ENCODE assay signal across 17 cellular contexts in the genomic region with DNA sequence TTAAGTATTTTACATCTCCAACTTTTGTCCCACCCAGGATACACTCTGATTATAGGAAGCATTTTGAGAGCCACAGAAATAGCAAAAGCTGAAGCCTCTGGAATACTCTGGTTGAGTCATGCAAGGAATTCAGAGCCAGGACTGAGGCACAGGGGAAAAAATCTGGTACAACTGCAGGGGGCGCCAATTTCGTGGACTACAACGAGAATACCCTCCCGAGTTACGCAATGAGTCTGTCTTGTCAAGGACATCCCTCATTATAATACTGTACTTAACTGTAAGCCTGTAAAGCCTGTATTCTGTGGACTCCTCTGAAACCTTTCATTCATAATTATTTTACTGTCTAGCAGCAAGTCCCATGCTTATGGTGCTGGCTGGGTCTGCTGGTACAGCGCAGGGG. TPM values are rescaled to one million over a fixed set of nuclear protein-coding genes. Genes with fewer than 3 reads are reported as not detected.
DNase-seq lines count a peak whose midpoint lies in the region; ATAC-seq and TF ChIP-seq lines count a peak whose summit lies in the region.
"Had no signal": no experiment of that assay in that cellular context is flagged by ENCODE, and none has a peak within 500 bp of the region (broad histone marks: within the 10 kb centered on the region; RNA-seq: fewer than 3 reads in every experiment).

No MANE protein-coding gene starts in this region.

- H2BK15ac ChIP-seq in H9 (ENCODE audit: low read depth, low read length): no peak overlapping the region

- H3K23me2 ChIP-seq in H9 (ENCODE audit: insufficient read length, low read depth, low read length, poor library complexity, severe bottlenecking): no peaks in the 10 kb centered on the region

- no peak overlapping the region for H2AK5ac ChIP-seq in H9 (ENCODE audit: insufficient read length, low read length)

- WGBS in H9 (ENCODE audit: extremely low coverage, insufficient read length, low lambda C conversion rate): no CpG with 5 or more reads among the region's 6 CpGs

- no peak overlapping the region for H3K56ac ChIP-seq in H9 (ENCODE audit: insufficient read length, low read depth, low read length)

- H3K9ac ChIP-seq in H9 (ENCODE audit: extremely low read depth, insufficient read length, low read length): no peak overlapping the region

- H3K27me3 ChIP-seq in H9 (ENCODE audit: insufficient read depth, low read length) (peaks cover 46% of the 10 kb centered on the region; the same call in 1 of the 2 replicates), osteoblast (ENCODE audit: insufficient read depth, low read length) (peaks cover 58% of the 10 kb centered on the region)
- H3K27me3 ChIP-seq: testis had no signal

- no peak overlapping the region for H3K18ac ChIP-seq in H9 (ENCODE audit: insufficient read length, low read depth, low read length)

- H3K9me3 Mint-ChIP-seq in H9: peaks cover 4 to 24% of the 10 kb centered on the region in 2 experiments; a peak in 3 of 5 replicates
- H3K9me3 Mint-ChIP-seq: CD4-positive, alpha-beta memory T cell had no signal

- no peak overlapping the region for H2BK5ac ChIP-seq in H9 (ENCODE audit: insufficient read length, low read length)

- no peak overlapping the region for H2BK12ac ChIP-seq in H9 (ENCODE audit: insufficient read length, low read depth, low read length)

- CTCF ChIA-PET in OCI-LY7 (lab: Charles Lee; ENCODE audit: unreplicated experiment): no interaction called here

- H4K8ac ChIP-seq in H9 (replicated peaks; ENCODE audit: insufficient read length, low read depth, low read length): no peak overlapping the region

- no peak overlapping the region for H3K4me3 ChIP-seq in OCI-LY7 (ENCODE audit: low read depth, low read length, poor library complexity, severe bottlenecking)
- H3K4me3 ChIP-seq in osteoblast (ENCODE audit: insufficient read depth, low read length): no peak overlapping the region
- H3K4me3 ChIP-seq: testis had no signal

- H3K36me3 ChIP-seq in OCI-LY7 (ENCODE audit: insufficient read depth, low read length) (no peaks in the 10 kb centered on the region), osteoblast (ENCODE audit: insufficient read depth, low read length) (no peaks in the 10 kb centered on the region)
- H3K36me3 ChIP-seq: WERI-Rb-1 had no signal

- H3K79me1 ChIP-seq in H9 (ENCODE audit: insufficient read depth, low read depth, low read length, poor library complexity, severe bottlenecking): no peaks in the 10 kb centered on the region

- no peak overlapping the region for H3K27ac ChIP-seq in H9 (ENCODE audit: insufficient read length, low read depth, low read length)
- no peak overlapping the region for H3K27ac ChIP-seq in OCI-LY7 (ENCODE audit: low read depth, low read length, poor library complexity, severe bottlenecking)
- H3K27ac ChIP-seq in osteoblast (ENCODE audit: low read depth, low read length): no peak overlapping the region
- H3K27ac ChIP-seq: testis, WERI-Rb-1 had no signal

- ATAC-seq in HG02884 (IDR thresholded peaks at IDR 0.05; ENCODE audit: unreplicated experiment) (no peak), GM19351 (IDR thresholded peaks at IDR 0.05; ENCODE audit: unreplicated experiment) (no peak)

- H3K4me1 ChIP-seq in H9 (ENCODE audit: insufficient read depth, low read length) (peaks cover 11% of the 10 kb centered on the region), OCI-LY7 (ENCODE audit: insufficient read depth, low read length, poor library complexity, severe bottlenecking) (no peaks in the 10 kb centered on the region), osteoblast (ENCODE audit: insufficient read depth, low read length) (no peaks in the 10 kb centered on the region)
- H3K4me1 ChIP-seq: testis had no signal

- H3K14ac ChIP-seq in H9 (ENCODE audit: insufficient read depth, low read length): no peak overlapping the region

- BruUV-seq in OCI-LY7 (replicated peaks; lab: Mats Ljungman, UMichigan): no TSS peak

- H3K23ac ChIP-seq in H9 (ENCODE audit: insufficient read length, low read depth, low read length): no peak overlapping the region

- H3K4me2 ChIP-seq in H9 (ENCODE audit: insufficient read depth, insufficient read length, low read length): no peak overlapping the region
- no peak overlapping the region for H3K4me2 ChIP-seq in OCI-LY7 (ENCODE audit: low read length)
- H3K4me2 ChIP-seq in osteoblast (ENCODE audit: insufficient read depth, low read length): no peak overlapping the region

- peaks cover 0 to 2% (median 0%) of the 10 kb centered on the region in 3 experiments; a peak in 1 of 7 replicates for H3K36me3 Mint-ChIP-seq in H9 (ENCODE audit: insufficient read depth in 1 of 3, low read depth in 3 of 3)
- H3K36me3 Mint-ChIP-seq: CD4-positive, alpha-beta memory T cell had no signal

- DNase-seq in H9 (no peak), OCI-LY7 (ENCODE audit: low spot score) (no peak), erythroblast (lab: John Stamatoyannopoulos, UW) (peak; percentile 20 to 34), osteoblast (ENCODE audit: insufficient read length, low spot score, missing footprints) (no peak), NCI-H2107 (lab: John Stamatoyannopoulos, UW) (no peak)
- DNase-seq: activated naive CD4-positive, alpha-beta T cell; CD4-positive, alpha-beta memory T cell; central memory CD4-positive, alpha-beta T cell; kidney; NCI-H1417 treated with DMSO at 0.1 percent for 48 hours; SW 1271; testis; WERI-Rb-1 had no signal

- no peak for TF ChIP-seq POLR2A in erythroblast (IDR thresholded peaks at IDR 0.05; ENCODE audit: low read length)

- H3K27ac Mint-ChIP-seq in H9: no peak overlapping the region
- H3K27ac Mint-ChIP-seq: CD4-positive, alpha-beta memory T cell had no signal

- intact Hi-C loops in OCI-LY7 (cut with micrococcal nuclease; ENCODE audit: unreplicated experiment): no loop called here

- H3K9me3 ChIP-seq in H9 (ENCODE audit: control insufficient read depth, low read depth, low read length): no peaks in the 10 kb centered on the region
- no peaks in the 10 kb centered on the region for H3K9me3 ChIP-seq in OCI-LY7 (ENCODE audit: low read length)
- H3K9me3 ChIP-seq in osteoblast (ENCODE audit: low read depth, low read length): no peaks in the 10 kb centered on the region
- H3K9me3 ChIP-seq: testis had no signal

- no peak overlapping the region for H4K5ac ChIP-seq in H9 (ENCODE audit: insufficient read length, low read depth, low read length)

- H2BK120ac ChIP-seq in H9 (ENCODE audit: low read depth, low read length, poor library complexity, severe bottlenecking): no peak overlapping the region

- H4K20me1 ChIP-seq in H9 (ENCODE audit: control insufficient read depth, insufficient read depth, insufficient read length) (no peaks in the 10 kb centered on the region), OCI-LY7 (ENCODE audit: insufficient read depth, low read length) (no peaks in the 10 kb centered on the region), osteoblast (ENCODE audit: insufficient read depth, low read length) (no peaks in the 10 kb centered on the region)

- H3K9me2 ChIP-seq in OCI-LY7 (ENCODE audit: insufficient read depth, low read length): no peaks in the 10 kb centered on the region

- no peak overlapping the region for H3K4me3 Mint-ChIP-seq in H9
- H3K4me3 Mint-ChIP-seq: CD4-positive, alpha-beta memory T cell had no signal

- peaks cover 37 to 45% of the 10 kb centered on the region in 2 experiments for H3K4me1 Mint-ChIP-seq in H9

- peaks cover 100% of the 10 kb centered on the region for H3K27me3 Mint-ChIP-seq in H9 (ENCODE audit: low read depth)

- TF ChIP-seq CTCF in H9 (conservative IDR thresholded peaks at IDR 0.05) (peak; percentile 51; the same call in 2 of the 3 replicates), OCI-LY7 (conservative IDR thresholded peaks at IDR 0.05; ENCODE audit: low read length) (peak; percentile 53; the same call in 1 of the 2 replicates), osteoblast (IDR thresholded peaks at IDR 0.05; ENCODE audit: extremely low read depth, low read depth, low read length) (peak; percentile 32)

- POLR2A ChIA-PET in OCI-LY7 (lab: Charles Lee): no interaction called here

- no peaks in the 10 kb centered on the region for H3K79me2 ChIP-seq in H9 (ENCODE audit: insufficient read depth, low read length)
- H3K79me2 ChIP-seq in OCI-LY7 (ENCODE audit: insufficient read depth, low read depth, low read length): no peaks in the 10 kb centered on the region
- H3K79me2 ChIP-seq in osteoblast (ENCODE audit: insufficient read depth, low read length): no peaks in the 10 kb centered on the region

- no peak overlapping the region for H4K91ac ChIP-seq in H9 (ENCODE audit: insufficient read length, low read depth, low read length)

- H2BK20ac ChIP-seq in H9 (ENCODE audit: low read depth, low read length, poor library complexity, severe bottlenecking): no peak overlapping the region

- H2AFZ ChIP-seq in H9 (ENCODE audit: low read length): no peak overlapping the region
- H2AFZ ChIP-seq in OCI-LY7 (ENCODE audit: low read length): no peak overlapping the region
- no peak overlapping the region for H2AFZ ChIP-seq in osteoblast (ENCODE audit: low read length)

- no peak overlapping the region for H3K4ac ChIP-seq in H9 (ENCODE audit: low read depth, low read length)

- H3T11ph ChIP-seq in H9 (ENCODE audit: low read length): no peak overlapping the region

RNA-seq across cellular contexts. Expression of a gene that starts 7.8 kb away (rescaled TPM):
- not detected in 2 replicates for total RNA-seq in H9 (2021)
- not detected in 2 replicates for total RNA-seq in OCI-LY7 (2014; rRNA removed; shearing (Covaris generic))
- total RNA-seq in OCI-LY7 (2022): not detected in 2 replicates
- not detected in 2 replicates for total RNA-seq in osteoblast
- total RNA-seq: activated CD8-positive, alpha-beta memory T cell treated with anti-CD3 and anti-CD28 coated beads for 36 hours; CD4-positive, alpha-beta memory T cell; kidney; NCI-H460 had no signal

RNA-seq across cellular contexts. Expression of a gene that starts 21.9 kb away (rescaled TPM):
- total RNA-seq in H9 (2021) (not detected in 2 replicates), OCI-LY7 (2022) (not detected in 2 replicates), osteoblast (2.1 and 3.3 TPM in 2 replicates)
- not detected in 2 replicates for total RNA-seq in OCI-LY7 (2014; rRNA removed; shearing (Covaris generic))
- total RNA-seq: NCI-H460 had no signal

RNA-seq across cellular contexts. Expression of a gene that starts 55.2 kb away (rescaled TPM):
- total RNA-seq in H9 (2021) (not detected in 2 replicates), OCI-LY7 (2022) (8.9 and 9.2 TPM in 2 replicates), osteoblast (0.29 and 0.36 TPM in 2 replicates)
- total RNA-seq in OCI-LY7 (2014; rRNA removed; shearing (Covaris generic)): 7.2 and 7.4 TPM in 2 replicates

Comparison
In these comparisons a context has a peak if more than half of its experiments do, and no peak if none do; other contexts are left out.
1. DNase-seq: peak in erythroblast (2 of 2); none in H9 (single experiment), OCI-LY7 (single experiment), osteoblast (single experiment) and NCI-H2107 (single experiment).
2. Peak in every context shown above with its lines, with median percentiles within 50 percentile points of each other: CTCF ChIP-seq.